In genomic region chr10:28095791-28096367, GRCh38 we compare ENCODE assay signal across 13 cellular contexts.
"Had no signal": no experiment of that assay in that cellular context is flagged by ENCODE, and none has a peak within 500 bp of the region (broad histone marks: within the 10 kb centered on the region; RNA-seq: fewer than 3 reads in every experiment).

No MANE protein-coding gene starts in this region.

- H3K4me3 ChIP-seq: adrenal gland, colonic mucosa, hepatocyte, pancreas, testis had no signal

- H3K27ac ChIP-seq: adrenal gland, colonic mucosa, hepatocyte, pancreas, testis, VCaP had no signal

- H3K27me3 ChIP-seq: adrenal gland, colonic mucosa, hepatocyte, pancreas, testis had no signal

- H3K79me2 ChIP-seq: hepatocyte had no signal

- H3K9me3 ChIP-seq: adrenal gland, colonic mucosa, pancreas, testis had no signal

- H3K36me3 ChIP-seq: adrenal gland, colonic mucosa, pancreas had no signal

- DNase-seq: activated CD4-positive, alpha-beta T cell treated with anti-CD3 and anti-CD28 coated beads for 48 hours; activated CD8-positive, alpha-beta T cell treated with anti-CD3 and anti-CD28 coated beads, Interleukin-2, amount 10 ng/mL, durations not matched to agents 7 days and 5 days; activated naive CD4-positive, alpha-beta T cell treated with anti-CD3 and anti-CD28 coated beads, Interleukin-2, amount 10 ng/mL, durations not matched to agents 7 days and 5 days; adrenal gland; colonic mucosa; effector CD4-positive, alpha-beta T cell; pancreas; stimulated activated CD4-positive, alpha-beta T cell treated with anti-CD3 and anti-CD28 coated beads, Interleukin-15, amount 100 ng/mL, for 24 hours; stimulated activated CD4-positive, alpha-beta T cell treated with anti-CD3 and anti-CD28 coated beads, Interleukin-4, amount 100 ng/mL, for 4 hours; stimulated activated naive CD8-positive, alpha-beta T cell treated with anti-CD3 and anti-CD28 coated beads, Interleukin-15, amount 100 ng/mL, for 72 hours; testis had no signal

- H3K4me2 ChIP-seq: hepatocyte had no signal

- H2AFZ ChIP-seq: hepatocyte had no signal

- H3K4me1 ChIP-seq: adrenal gland, colonic mucosa, pancreas, testis had no signal
